In genomic region chr2:196376984-196377877, GRCh38 we compare ENCODE assay signal across 10 cellular contexts.
DNase-seq lines count a peak whose midpoint lies in the region; ATAC-seq, FAIRE-seq and TF ChIP-seq lines count a peak whose summit lies in the region.
"Had no signal": no experiment of that assay in that cellular context is flagged by ENCODE, and none has a peak within 500 bp of the region (broad histone marks: within the 10 kb centered on the region; RNA-seq: fewer than 3 reads in every experiment).

No MANE protein-coding gene starts in this region.

- no peaks in the 10 kb centered on the region for H3K4me1 Mint-ChIP-seq in memory B cell
- H3K4me1 Mint-ChIP-seq in activated CD8-positive, alpha-beta memory T cell treated with anti-CD3 and anti-CD28 coated beads, Interleukin-2, amount 10 ng/mL, durations not matched to agents 7 days and 5 days = no peaks in the 10 kb centered on the region

- H3K4me1 ChIP-seq in Peyer's patch (peaks cover 0 to 14% (median 0%) of the 10 kb centered on the region in 4 donors), BE2C (no peaks in the 10 kb centered on the region)

- CTCF ChIA-PET in activated CD8-positive, alpha-beta memory T cell treated with anti-CD3 and anti-CD28 coated beads, Interleukin-2, amount 10 ng/mL, durations not matched to agents 7 days and 5 days (lab: Charles Lee) = no interaction called here

- H3K9me3 Mint-ChIP-seq in memory B cell = no peaks in the 10 kb centered on the region
- H3K9me3 Mint-ChIP-seq in activated CD8-positive, alpha-beta memory T cell treated with anti-CD3 and anti-CD28 coated beads, Interleukin-2, amount 10 ng/mL, durations not matched to agents 7 days and 5 days (ENCODE audit: low read depth) = no peaks in the 10 kb centered on the region

- peak overlapping the region; percentile 23 for H3K27ac Mint-ChIP-seq in memory B cell
- no peak overlapping the region for H3K27ac Mint-ChIP-seq in activated CD8-positive, alpha-beta memory T cell treated with anti-CD3 and anti-CD28 coated beads, Interleukin-2, amount 10 ng/mL, durations not matched to agents 7 days and 5 days

- H3K27me3 ChIP-seq in Peyer's patch (no peaks in the 10 kb centered on the region), BE2C (no peaks in the 10 kb centered on the region)

- DNase-seq in GM12891 (ENCODE audit: insufficient read length, low spot score) (no peak), memory B cell (ENCODE audit: low spot score in 2 of 2) (no peak), occipital lobe (lab: John Stamatoyannopoulos, UW) (no peak), Peyer's patch (no peak), BE2C (no peak)
- no peak for DNase-seq in activated CD8-positive, alpha-beta memory T cell treated with anti-CD3 and anti-CD28 coated beads, Interleukin-2, amount 10 ng/mL, durations not matched to agents 7 days and 5 days
- DNase-seq: DMS79, NCI-H774 had no signal

- H3K36me3 ChIP-seq in Peyer's patch (no peaks in the 10 kb centered on the region), BE2C (no peaks in the 10 kb centered on the region)

- H3K9me3 ChIP-seq in Peyer's patch = no peaks in the 10 kb centered on the region
- H3K9me3 ChIP-seq in BE2C = no peaks in the 10 kb centered on the region

- TF ChIP-seq CTCF in Peyer's patch (IDR thresholded peaks at IDR 0.05) (no peak), BE2C (IDR thresholded peaks at IDR 0.05; ENCODE audit: low read depth, low read length) (no peak)

- no peak overlapping the region for H3K4me3 Mint-ChIP-seq in memory B cell
- no peak overlapping the region for H3K4me3 Mint-ChIP-seq in activated CD8-positive, alpha-beta memory T cell treated with anti-CD3 and anti-CD28 coated beads, Interleukin-2, amount 10 ng/mL, durations not matched to agents 7 days and 5 days

- TF ChIP-seq POLR2A in GM12891 (IDR thresholded peaks at IDR 0.05; ENCODE audit: low read depth, low read length) (no peak), Peyer's patch (IDR thresholded peaks at IDR 0.05) (no peak)

- H3K4me3 ChIP-seq in Peyer's patch (no peak overlapping the region), BE2C (ENCODE audit: low read depth, low read length) (no peak overlapping the region)

- no peak overlapping the region for H3K27ac ChIP-seq in Peyer's patch

- H3K36me3 Mint-ChIP-seq in memory B cell = no peaks in the 10 kb centered on the region
- no peaks in the 10 kb centered on the region for H3K36me3 Mint-ChIP-seq in activated CD8-positive, alpha-beta memory T cell treated with anti-CD3 and anti-CD28 coated beads, Interleukin-2, amount 10 ng/mL, durations not matched to agents 7 days and 5 days

- ATAC-seq in GM21360 (IDR thresholded peaks at IDR 0.05; ENCODE audit: unreplicated experiment) (peak; percentile 51), HG03558 (IDR thresholded peaks at IDR 0.05; ENCODE audit: extremely low read depth, unreplicated experiment) (peak; percentile 35), memory B cell (ENCODE audit: low read depth) (no peak)
- no peak for ATAC-seq in activated CD8-positive, alpha-beta memory T cell treated with anti-CD3 and anti-CD28 coated beads, Interleukin-2, amount 10 ng/mL, durations not matched to agents 7 days and 5 days

- FAIRE-seq in GM12891 (lab: Jason Lieb, UNC) = peak; percentile 97

- peaks cover 6% of the 10 kb centered on the region for H3K27me3 Mint-ChIP-seq in memory B cell
- H3K27me3 Mint-ChIP-seq in activated CD8-positive, alpha-beta memory T cell treated with anti-CD3 and anti-CD28 coated beads, Interleukin-2, amount 10 ng/mL, durations not matched to agents 7 days and 5 days = peaks cover 9% of the 10 kb centered on the region

TF ChIP-seq in GM12891, 5 proteins besides CTCF, POLR2A, EP300 and RAD21:
- TF ChIP-seq SPI1 (IDR thresholded peaks at IDR 0.05; ENCODE audit: low read depth, low read length) = no peak; the same call in 1 of the 2 replicates
- TF ChIP-seq POU2F2 (IDR thresholded peaks at IDR 0.05; ENCODE audit: low read depth, low read length) = peak; percentile 74
- no peak for TF ChIP-seq TAF1 (IDR thresholded peaks at IDR 0.05; ENCODE audit: low read depth, low read length)

Comparison
In these comparisons a context has a peak if more than half of its experiments do, and no peak if none do; other contexts are left out.
1. ATAC-seq: peak in GM21360 (single experiment) and HG03558 (single experiment); none in memory B cell (single experiment) and activated CD8-positive, alpha-beta memory T cell treated with anti-CD3 and anti-CD28 coated beads, Interleukin-2, amount 10 ng/mL, durations not matched to agents 7 days and 5 days (single experiment).